ENCODE assay signal across 1 cellular context in the genomic region with DNA sequence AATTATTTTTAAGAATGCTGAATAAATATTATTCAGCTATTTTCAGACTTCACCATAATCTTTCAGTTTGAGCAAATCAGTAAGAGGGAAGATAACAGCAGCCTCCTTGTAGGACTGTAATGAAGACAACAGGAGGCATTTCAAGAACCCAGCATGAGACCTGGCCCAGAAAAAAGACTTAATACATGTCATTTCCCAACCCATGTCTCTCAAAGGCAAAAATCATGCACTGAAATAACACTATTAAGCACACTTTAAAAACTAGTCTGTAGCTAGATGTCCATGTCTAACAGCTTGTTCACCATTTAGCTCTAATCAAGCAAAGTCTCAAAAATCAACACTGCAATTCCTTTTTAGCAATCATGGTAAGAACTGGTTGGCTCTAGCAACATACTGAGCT.
TF ChIP-seq lines count a peak whose summit lies in the region.

No MANE protein-coding gene starts in this region.

TF ChIP-seq in H1, 55 proteins besides CTCF, POLR2A, EP300 and RAD21 (continued from another document):
- no peak for TF ChIP-seq EGR1 (IDR thresholded peaks at IDR 0.05; ENCODE audit: borderline replicate concordance, low read depth, low read length)
- TF ChIP-seq HDAC2 (IDR thresholded peaks at IDR 0.05; ENCODE audit: borderline replicate concordance in 1 of 2, low read depth in 2 of 2, low read length in 2 of 2) = no peak
- no peak for TF ChIP-seq SIRT6 (IDR thresholded peaks at IDR 0.05; ENCODE audit: low read length)
- TF ChIP-seq TBP (IDR thresholded peaks at IDR 0.05; ENCODE audit: low read depth, low read length) = no peak
- no peak for TF ChIP-seq SUZ12 (IDR thresholded peaks at IDR 0.05; ENCODE audit: low read length)
- TF ChIP-seq KDM5A (IDR thresholded peaks at IDR 0.05; ENCODE audit: low read length) = no peak
- no peak for TF ChIP-seq EZH2 (IDR thresholded peaks at IDR 0.05; ENCODE audit: low read depth, low read length, severe bottlenecking)
- no peak for TF ChIP-seq HDAC6 (IDR thresholded peaks at IDR 0.05; ENCODE audit: low read depth, low read length)
- TF ChIP-seq RXRA (IDR thresholded peaks at IDR 0.05; ENCODE audit: insufficient read depth, low read depth, low read length) = no peak
- no peak for TF ChIP-seq ZNF274 (IDR thresholded peaks at IDR 0.05; ENCODE audit: borderline replicate concordance, extremely low read depth, low read length)
- TF ChIP-seq JUND (IDR thresholded peaks at IDR 0.05; ENCODE audit: low read length) = no peak
- no peak for TF ChIP-seq GABPA (IDR thresholded peaks at IDR 0.05; ENCODE audit: borderline replicate concordance, insufficient read depth, low read length)
- TF ChIP-seq KDM1A (IDR thresholded peaks at IDR 0.05; ENCODE audit: borderline replicate concordance, low read length) = no peak
